Comparison of ENCODE assay signal across 8 cellular contexts in the genomic region with DNA sequence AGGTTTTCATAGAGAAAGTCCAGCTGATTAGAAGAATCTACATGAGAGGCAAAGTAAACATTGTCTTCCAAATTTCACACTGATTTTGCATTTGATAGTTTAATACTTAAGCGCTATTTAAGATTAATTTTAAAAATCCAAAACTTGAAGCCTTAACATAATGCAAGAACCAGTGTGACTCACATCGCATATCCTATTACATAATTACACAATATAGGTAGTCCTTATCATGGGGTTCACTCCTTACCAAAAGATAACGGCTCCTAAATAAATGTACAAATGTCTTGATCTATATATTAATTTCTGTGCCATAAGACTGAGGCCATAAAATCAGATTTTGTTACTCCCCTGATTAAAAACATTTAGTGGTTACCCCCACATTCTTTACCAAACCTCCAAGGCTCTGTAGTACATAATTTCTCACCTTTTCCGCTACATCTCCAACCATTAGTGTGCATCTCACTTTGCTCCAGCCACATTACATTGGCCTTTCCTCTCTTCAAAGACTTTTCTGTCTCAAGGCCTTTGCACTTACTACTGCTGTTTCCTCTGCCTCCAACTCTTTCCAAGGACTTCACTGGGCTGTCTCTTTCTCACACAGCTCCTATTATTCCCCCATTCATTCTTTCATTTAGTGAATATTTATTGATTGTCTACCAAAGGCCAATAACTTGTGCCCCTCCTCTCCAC. TPM values are rescaled to one million over a fixed set of nuclear protein-coding genes. Genes with fewer than 3 reads are reported as not detected.
DNase-seq lines count a peak whose midpoint lies in the region; ATAC-seq and TF ChIP-seq lines count a peak whose summit lies in the region.

No MANE protein-coding gene starts in this region.

- DNase-seq in left ventricle myocardium inferior (no peak), cardiac septum (ENCODE audit: low spot score) (no peak), astrocyte of the spinal cord (ENCODE audit: low read depth, low spot score) (no peak), memory B cell (ENCODE audit: low spot score in 2 of 2) (no peak), OCI-M2 (lab: John Stamatoyannopoulos, UW; ENCODE audit: unreplicated experiment) (no peak)

- in situ Hi-C loops in astrocyte of the spinal cord (cut with HindIII; ENCODE audit: low sequenced_read_pairs), result no loop called here

- H3K36me3 ChIP-seq in left ventricle myocardium inferior, result peaks cover 31% of the 10 kb centered on the region

- no peaks in the 10 kb centered on the region for H3K27me3 ChIP-seq in left ventricle myocardium inferior (ENCODE audit: low read depth)

- intact Hi-C loops in left ventricle myocardium inferior (cut with micrococcal nuclease) (no loop called here), cardiac septum (cut with DNase I) (loop anchor here (5.0 kb wide), 1 partner anchor 1590 kb away; the partner anchor contains the start of gene RGMB)

- TF ChIP-seq CTCF in left ventricle myocardium inferior (IDR thresholded peaks at IDR 0.05; ENCODE audit: borderline replicate concordance) (no peak), astrocyte of the spinal cord (IDR thresholded peaks at IDR 0.05; ENCODE audit: low read depth, low read length) (no peak)

- H3K4me3 ChIP-seq in left ventricle myocardium inferior, result peak overlapping the region; percentile 95
- peak overlapping the region; percentile 70 for H3K4me3 ChIP-seq in astrocyte of the spinal cord (ENCODE audit: low read depth, low read length)

- peak overlapping the region; percentile 100 for H3K27ac Mint-ChIP-seq in memory B cell

- H3K4me1 ChIP-seq in left ventricle myocardium inferior, result peaks cover 33% of the 10 kb centered on the region

- ATAC-seq in memory B cell (ENCODE audit: low read depth), result no peak
- no peak for ATAC-seq in GM18511 (IDR thresholded peaks at IDR 0.05; ENCODE audit: unreplicated experiment)
- ATAC-seq in HG03520 (IDR thresholded peaks at IDR 0.05; ENCODE audit: unreplicated experiment), result no peak
- ATAC-seq in HG02571 (IDR thresholded peaks at IDR 0.05; ENCODE audit: unreplicated experiment), result no peak

- H3K4me3 Mint-ChIP-seq in memory B cell, result peak overlapping the region; percentile 90

- no peaks in the 10 kb centered on the region for H3K27me3 Mint-ChIP-seq in memory B cell

- H3K9me3 Mint-ChIP-seq in memory B cell, result peaks cover 2% of the 10 kb centered on the region

- H3K4me1 Mint-ChIP-seq in memory B cell, result peaks cover 31% of the 10 kb centered on the region

- H3K9me3 ChIP-seq in left ventricle myocardium inferior (replicated peaks), result no peaks in the 10 kb centered on the region

- H3K36me3 Mint-ChIP-seq in memory B cell, result peaks cover 20% of the 10 kb centered on the region

- H3K27ac ChIP-seq in left ventricle myocardium inferior (replicated peaks), result peak overlapping the region; percentile 98

RNA-seq across cellular contexts. Expression of gene RIOK2, which starts 1.0 kb away (rescaled TPM):
- total RNA-seq in left ventricle myocardium inferior (21.1 TPM), cardiac septum (19.2 TPM)

RNA-seq across cellular contexts. Expression of gene LIX1, which starts 39.6 kb away (rescaled TPM):
- total RNA-seq in left ventricle myocardium inferior (not detected), cardiac septum (not detected)
